In the genomic region with DNA sequence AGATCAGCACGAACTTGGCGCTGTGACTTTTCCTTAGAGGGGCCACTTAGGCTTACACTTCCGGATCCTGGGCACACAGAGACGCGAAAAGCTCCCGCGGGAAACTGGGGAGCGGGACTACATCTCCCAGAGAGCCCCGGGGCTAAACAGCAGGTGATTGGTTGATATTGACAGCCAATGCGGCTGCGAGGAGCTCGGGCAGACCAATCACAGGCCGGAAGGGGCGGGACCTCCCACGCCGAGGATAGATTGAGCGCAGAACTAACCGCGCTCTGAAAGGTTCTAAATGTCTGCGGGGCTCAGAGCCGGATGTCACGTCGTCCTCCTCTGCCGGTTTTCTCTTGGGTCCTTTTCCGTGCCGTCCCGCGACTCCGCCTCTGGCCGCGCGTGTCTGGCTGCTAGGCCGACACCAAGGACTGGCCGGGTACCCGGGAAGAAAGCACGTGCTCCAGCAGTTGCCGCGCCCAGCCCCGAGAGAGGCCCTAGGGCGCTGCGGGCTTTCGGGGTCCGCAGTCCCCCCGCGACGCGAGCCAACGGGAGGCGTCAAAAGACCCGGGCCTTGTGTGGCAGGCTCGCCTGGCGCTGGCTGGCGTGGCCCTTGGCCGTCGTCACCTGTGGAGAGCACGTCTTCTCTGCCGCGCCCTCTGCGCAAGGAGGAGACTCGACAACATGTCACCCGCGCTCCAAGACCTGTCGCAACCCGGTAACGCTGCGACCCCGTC, we compare ENCODE assay signal across 8 cellular contexts. TPM values are rescaled to one million over a fixed set of nuclear protein-coding genes. Genes with fewer than 3 reads are reported as not detected.
DNase-seq lines count a peak whose midpoint lies in the region; ATAC-seq, FAIRE-seq and TF ChIP-seq lines count a peak whose summit lies in the region.

A gene (plus strand): TSS at position 258 of the 722 bp plus-strand sequence. CDS start 412 bp downstream, at position 670.

- H3K27me3 Mint-ChIP-seq in type B pancreatic cell = peaks cover 13% of the 10 kb centered on the region

- H3K36me3 Mint-ChIP-seq in type B pancreatic cell = no peaks in the 10 kb centered on the region

- DNase-seq in GM12892 (ENCODE audit: insufficient read length) = peak; percentile 92
- peak; percentile 98 for DNase-seq in NCI-H146 (lab: John Stamatoyannopoulos, UW)
- peak; percentile 88 to 98 (median 92) for DNase-seq in T-helper 1 cell
- peak; percentile 96 for DNase-seq in amniotic epithelial cell (ENCODE audit: low read depth)
- peak; percentile 98 to 99 (median 98) for DNase-seq in heart left ventricle
- peak; percentile 99 for DNase-seq in pons (ENCODE audit: low spot score)
- DNase-seq in type B pancreatic cell (ENCODE audit: extremely low spot score, unreplicated experiment) = peak; percentile 96

- H3K27me3 ChIP-seq in heart left ventricle = no peaks in the 10 kb centered on the region

- peaks cover 0 to 38% (median 24%) of the 10 kb centered on the region in 12 donors for H3K4me1 ChIP-seq in heart left ventricle

- no peaks in the 10 kb centered on the region for H3K9me3 ChIP-seq in heart left ventricle

- ATAC-seq in HG02852 (IDR thresholded peaks at IDR 0.05; ENCODE audit: unreplicated experiment) = peak; percentile 97
- peak; percentile 99 for ATAC-seq in heart left ventricle

- no peaks in the 10 kb centered on the region for H3K9me3 Mint-ChIP-seq in type B pancreatic cell

- TF ChIP-seq POLR2A in GM12892 (IDR thresholded peaks at IDR 0.05; ENCODE audit: low read depth, low read length) (peak; percentile 92), heart left ventricle (IDR thresholded peaks at IDR 0.05) (peak; percentile 88 to 96)

- peak within 1 kb of the TSS; percentile 94 for H3K4me3 Mint-ChIP-seq in type B pancreatic cell

- H3K27ac Mint-ChIP-seq in type B pancreatic cell = peak within 1 kb of the TSS; percentile 99

- peak within 1 kb of the TSS; percentile 71 to 99 (median 84) for H3K4me3 ChIP-seq in heart left ventricle

- WGBS in heart left ventricle, 4 donors = 0 to 1% (median 0%) methylated on average over 36 to 67 of the region's 67 CpGs

- TF ChIP-seq CTCF in heart left ventricle (IDR thresholded peaks at IDR 0.05) (no peak), type B pancreatic cell (conservative IDR thresholded peaks at IDR 0.05) (no peak)

- peak within 1 kb of the TSS; percentile 67 to 97 (median 92) for H3K27ac ChIP-seq in heart left ventricle

- peaks cover 19% of the 10 kb centered on the region for H3K4me1 Mint-ChIP-seq in type B pancreatic cell (ENCODE audit: unreplicated experiment)

- peak; percentile 96 for FAIRE-seq in GM12892 (lab: Jason Lieb, UNC)

- intact Hi-C loops in heart left ventricle (cut with DNase I) = loop anchor here in 7 of 10 donors (5.0 to 10.0 kb wide), 4 partner anchors 70 to 510 kb away; a partner anchor contains a TSS

- peaks cover 0 to 6% (median 0%) of the 10 kb centered on the region in 9 donors for H3K36me3 ChIP-seq in heart left ventricle

RNA-seq across cellular contexts. Expression of the gene that starts here (rescaled TPM):
- 23.7 TPM for polyA plus RNA-seq in GM12892 (2012; ENCODE audit: missing spikeins)
- 10 to 100 TPM; 30.8 to 84.2 (median 51.4) TPM for total RNA-seq in heart left ventricle
- polyA plus RNA-seq in heart left ventricle = 10 to 100 TPM; 11.8 to 12.8 TPM
- total RNA-seq in type B pancreatic cell (ENCODE audit: low replicate concordance) = 26.9 and 44.1 TPM in 2 replicates

Comparison
In these comparisons a context has a peak if more than half of its experiments do, and no peak if none do; other contexts are left out.
1. Peak in every context shown above with its lines: DNase-seq, ATAC-seq, H3K4me3 ChIP-seq and H3K27ac ChIP-seq.